Comparison of ENCODE assay signal across 19 cellular contexts in the genomic region with DNA sequence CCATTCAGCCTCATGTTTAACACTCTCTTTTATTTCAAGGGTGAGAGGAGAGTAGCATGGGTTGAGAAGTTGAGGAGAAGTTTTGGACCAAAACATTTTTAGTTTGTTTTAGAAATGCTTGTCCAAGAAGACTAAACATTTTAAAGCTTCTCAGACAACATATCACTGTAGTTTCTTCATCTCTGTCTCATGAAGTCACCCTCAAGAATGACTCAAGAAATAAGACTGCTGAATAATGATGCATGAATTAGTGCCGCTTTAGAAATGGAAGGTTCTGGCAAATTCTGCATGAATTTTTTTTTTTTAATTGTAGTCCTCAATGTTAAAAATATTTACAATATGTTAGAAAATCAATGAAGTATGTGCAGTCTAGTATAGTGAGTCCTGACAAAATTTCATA.
DNase-seq lines count a peak whose midpoint lies in the region; ATAC-seq, FAIRE-seq and TF ChIP-seq lines count a peak whose summit lies in the region.
"Had no signal": no experiment of that assay in that cellular context is flagged by ENCODE, and none has a peak within 500 bp of the region (broad histone marks: within the 10 kb centered on the region; RNA-seq: fewer than 3 reads in every experiment).

No MANE protein-coding gene starts in this region.

- no peak for TF ChIP-seq POLR2A in H54 (IDR thresholded peaks at IDR 0.05; ENCODE audit: low read depth, low read length)

- no peak overlapping the region for H3K9ac ChIP-seq in BLaER1
- H3K9ac ChIP-seq in adipocyte (ENCODE audit: low read length), result no peak overlapping the region
- H3K9ac ChIP-seq in Karpas-422 (ENCODE audit: low read length), result no peak overlapping the region

- H3K4me3 ChIP-seq in BLaER1, result no peak overlapping the region
- no peak overlapping the region for H3K4me3 ChIP-seq in adipocyte (ENCODE audit: low read length)
- H3K4me3 ChIP-seq in Karpas-422 (ENCODE audit: low read length), result no peak overlapping the region
- H3K4me3 ChIP-seq: GM12878, HAP-1 had no signal

- H3K27me3 ChIP-seq in BLaER1, result no peaks in the 10 kb centered on the region
- H3K27me3 ChIP-seq in adipocyte (replicated peaks; ENCODE audit: control insufficient read depth, insufficient read depth, low read length), result no peaks in the 10 kb centered on the region
- no peaks in the 10 kb centered on the region for H3K27me3 ChIP-seq in Karpas-422 (ENCODE audit: low read length)
- H3K27me3 ChIP-seq: BE2C had no signal

- H3K4me2 ChIP-seq in BLaER1 (peak overlapping the region; percentile 42), Karpas-422 (ENCODE audit: low read depth, low read length, poor library complexity, severe bottlenecking) (no peak overlapping the region)

- H3K4me1 ChIP-seq in BLaER1, result peaks cover 75% of the 10 kb centered on the region
- peaks cover 27% of the 10 kb centered on the region for H3K4me1 ChIP-seq in adipocyte (ENCODE audit: control insufficient read depth, insufficient read depth, low read length)
- H3K4me1 ChIP-seq in Karpas-422 (ENCODE audit: low read length), result no peaks in the 10 kb centered on the region
- H3K4me1 ChIP-seq: BE2C, HAP-1 had no signal

- peak; percentile 64 for FAIRE-seq in H54 (lab: Jason Lieb, UNC)
- FAIRE-seq: GM12878, GM18507 had no signal

- H4K20me1 ChIP-seq in BLaER1 (no peaks in the 10 kb centered on the region), Karpas-422 (ENCODE audit: insufficient read depth, low read depth, low read length) (no peaks in the 10 kb centered on the region)

- no peaks in the 10 kb centered on the region for H3K79me2 ChIP-seq in Karpas-422 (ENCODE audit: low read length)

- no peak for ATAC-seq in HG02884 (IDR thresholded peaks at IDR 0.05; ENCODE audit: unreplicated experiment)
- no peak for ATAC-seq in GM18867 (IDR thresholded peaks at IDR 0.05; ENCODE audit: unreplicated experiment)
- ATAC-seq: GM12878 had no signal

- no peak for DNase-seq in H54 (ENCODE audit: insufficient read length, low spot score)
- peak; percentile 60 for DNase-seq in adipocyte (ENCODE audit: low read depth)
- DNase-seq in fibroblast of peridontal ligament (ENCODE audit: extremely low read depth), result peak; percentile 43
- DNase-seq in dermis blood vessel endothelial cell, result no peak
- DNase-seq in Karpas-422, result no peak
- DNase-seq: ACHN; BE2C; Caco-2; CD8-positive, alpha-beta memory T cell; DND-41; GF-D8; GOT3; KG1 had no signal

- H2AFZ ChIP-seq in Karpas-422 (ENCODE audit: low read length), result no peak overlapping the region

- H3K9me3 ChIP-seq in BLaER1 (peaks cover 25% of the 10 kb centered on the region), adipocyte (ENCODE audit: control insufficient read depth, low read length) (no peaks in the 10 kb centered on the region), Karpas-422 (ENCODE audit: low read length) (peaks cover 19% of the 10 kb centered on the region)
- H3K9me3 ChIP-seq: BE2C, Caco-2, HAP-1 had no signal

- no peaks in the 10 kb centered on the region for H3K9me2 ChIP-seq in Karpas-422 (replicated peaks; ENCODE audit: insufficient read depth, low read length)

- peak overlapping the region; percentile 72 for H3K27ac ChIP-seq in BLaER1
- no peak overlapping the region for H3K27ac ChIP-seq in Karpas-422 (ENCODE audit: low read length)

- H3K36me3 ChIP-seq in BLaER1 (no peaks in the 10 kb centered on the region), adipocyte (ENCODE audit: control insufficient read depth, insufficient read depth, low read length, severe bottlenecking) (no peaks in the 10 kb centered on the region), Karpas-422 (ENCODE audit: insufficient read depth, low read length) (no peaks in the 10 kb centered on the region)
- H3K36me3 ChIP-seq: BE2C, HAP-1 had no signal

Comparison
In these comparisons a context has a peak if more than half of its experiments do, and no peak if none do; other contexts are left out.
1. DNase-seq: peak in adipocyte (single experiment) and fibroblast of peridontal ligament (single experiment); none in H54 (single experiment), dermis blood vessel endothelial cell (single experiment) and Karpas-422 (single experiment).